In genomic region chr21:26850116-26850643, GRCh38 we compare ENCODE assay signal across 7 cellular contexts. TPM values are rescaled to one million over a fixed set of nuclear protein-coding genes. Genes with fewer than 3 reads are reported as not detected.
DNase-seq lines count a peak whose midpoint lies in the region; ATAC-seq, FAIRE-seq and TF ChIP-seq lines count a peak whose summit lies in the region.

No MANE protein-coding gene starts in this region.

- intact Hi-C loops in posterior cingulate gyrus (cut with DNase I), result loop anchor here (1.0 to 10.0 kb wide), 5 partner anchors 625 to 1895 kb away; no protein-coding TSS in a partner anchor

- H2AFZ ChIP-seq in astrocyte (ENCODE audit: low read depth, low read length), result no peak overlapping the region

- H3K27me3 Mint-ChIP-seq in astrocyte (ENCODE audit: low read depth, unreplicated experiment), result no peaks in the 10 kb centered on the region

- H3K9ac ChIP-seq in astrocyte (ENCODE audit: low read length), result no peak overlapping the region

- H3K27ac ChIP-seq in astrocyte (ENCODE audit: low read depth, low read length) (no peak overlapping the region), lung (ENCODE audit: low read depth in 1 of 2, low read length in 1 of 2) (no peak overlapping the region)

- H3K9me3 Mint-ChIP-seq in astrocyte (ENCODE audit: unreplicated experiment), result no peaks in the 10 kb centered on the region

- H3K36me3 Mint-ChIP-seq in astrocyte (ENCODE audit: low read depth, unreplicated experiment), result no peaks in the 10 kb centered on the region

- H3K27ac Mint-ChIP-seq in astrocyte (ENCODE audit: unreplicated experiment), result no peak overlapping the region

- H3K4me3 ChIP-seq in astrocyte (ENCODE audit: insufficient read depth, low read depth, low read length) (no peak overlapping the region), lung (no peak overlapping the region)

- ATAC-seq in lung (ENCODE audit: insufficient read depth, low FRiP score) (no peak), GM18858 (IDR thresholded peaks at IDR 0.05; ENCODE audit: unreplicated experiment) (no peak)

- 18 to 24% methylated on average over 5 of the region's 5 CpGs for WGBS in lung, 2 donors

- no peak overlapping the region for H3K4me2 ChIP-seq in astrocyte (ENCODE audit: low read length)

- H3K4me1 ChIP-seq in astrocyte (ENCODE audit: insufficient read depth, low read length), result peaks cover 5% of the 10 kb centered on the region
- no peaks in the 10 kb centered on the region for H3K4me1 ChIP-seq in lung (ENCODE audit: control insufficient read depth in 2 of 2, insufficient read depth in 2 of 2, low read length in 2 of 2)

- peaks cover 6% of the 10 kb centered on the region for H3K4me1 Mint-ChIP-seq in astrocyte (ENCODE audit: low read depth, unreplicated experiment)

- no peak overlapping the region for H3K4me3 Mint-ChIP-seq in astrocyte (ENCODE audit: unreplicated experiment)

- H3K36me3 ChIP-seq in astrocyte (ENCODE audit: insufficient read depth, low read length) (no peaks in the 10 kb centered on the region), lung (ENCODE audit: control insufficient read depth in 2 of 2, insufficient read depth in 2 of 2, low read length in 2 of 2) (no peaks in the 10 kb centered on the region)

- H3K27me3 ChIP-seq in astrocyte (ENCODE audit: insufficient read depth, low read length) (peaks cover 6% of the 10 kb centered on the region), lung (ENCODE audit: control insufficient read depth, insufficient read depth) (no peaks in the 10 kb centered on the region)

- H3K79me2 ChIP-seq in astrocyte (ENCODE audit: insufficient read depth, low read length), result no peaks in the 10 kb centered on the region

- FAIRE-seq in astrocyte (lab: Jason Lieb, UNC), result peak; percentile 41

- TF ChIP-seq CTCF in GM12873 (IDR thresholded peaks at IDR 0.05; ENCODE audit: insufficient read depth, low read depth, low read length, missing control alignments) (peak; percentile 11), astrocyte (IDR thresholded peaks at IDR 0.05; ENCODE audit: insufficient read depth, low read depth, low read length) (peak; percentile 36), lung (IDR thresholded peaks at IDR 0.05; ENCODE audit: control extremely low read depth, extremely low read depth) (peak; percentile 20)

- H4K20me1 ChIP-seq in astrocyte (ENCODE audit: insufficient read depth, low read length), result no peaks in the 10 kb centered on the region

- DNase-seq in NCI-H1417 (lab: John Stamatoyannopoulos, UW), result peak; percentile 26 to 82 (median 42)
- DNase-seq in astrocyte (ENCODE audit: low read depth), result peak; percentile 7
- DNase-seq in lung (ENCODE audit: low spot score), result no peak
- DNase-seq in posterior cingulate gyrus, result no peak
- no peak for DNase-seq in activated CD8-positive, alpha-beta memory T cell treated with anti-CD3 and anti-CD28 coated beads, Interleukin-2, amount 50 U/mL, for 4 hours

- H3K9me3 ChIP-seq in astrocyte (ENCODE audit: insufficient read depth, low read depth, low read length), result no peaks in the 10 kb centered on the region
- H3K9me3 ChIP-seq in lung (ENCODE audit: control insufficient read depth in 2 of 2, insufficient read depth in 1 of 2, low read length in 1 of 2), result no peaks in the 10 kb centered on the region

RNA-seq across cellular contexts. Expression of gene ADAMTS1, which starts 5.0 kb away (rescaled TPM):
- 139 and 141 TPM in 2 replicates for total RNA-seq in astrocyte
- total RNA-seq in lung, result 100 to 1,000 TPM in 1 of 2 donors, 10 to 100 TPM in 1; 99.7 to 165 TPM
- 10 to 100 TPM; 15.3 to 69.1 TPM for polyA plus RNA-seq in lung

Comparison
In these comparisons a context has a peak if more than half of its experiments do, and no peak if none do; other contexts are left out.
1. DNase-seq: peak in NCI-H1417 (3 of 3) and astrocyte (single experiment); none in lung (single experiment), posterior cingulate gyrus (0 of 10) and activated CD8-positive, alpha-beta memory T cell treated with anti-CD3 and anti-CD28 coated beads, Interleukin-2, amount 50 U/mL, for 4 hours (single experiment).
2. Peak in every context shown above with its lines, with median percentiles within 50 percentile points of each other: CTCF ChIP-seq.